22 cellular contexts compared by ENCODE assay signal in the genomic region with DNA sequence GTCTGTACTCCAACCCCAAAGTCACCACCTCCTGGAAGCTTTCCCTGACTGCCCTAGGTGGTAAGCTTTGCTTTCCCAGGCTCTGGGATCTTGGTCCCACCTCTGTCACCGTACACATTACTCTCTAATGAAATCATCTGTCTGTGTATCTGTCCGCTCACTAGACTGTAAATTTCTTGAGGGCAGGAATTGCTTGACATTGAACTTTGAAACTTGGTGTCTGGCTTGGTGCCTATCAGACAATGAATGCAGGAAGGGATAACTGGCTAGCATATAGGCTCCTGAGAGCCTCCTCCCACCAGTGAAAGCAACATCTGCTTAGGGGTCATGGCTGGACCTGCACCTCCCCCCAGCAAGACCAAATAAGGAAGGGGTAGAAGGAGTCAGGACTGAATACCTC.
A peak's percentile ranks its signal among the peaks of the same experiment; 100 is the strongest.
DNase-seq lines count a peak whose midpoint lies in the region; ATAC-seq and TF ChIP-seq lines count a peak whose summit lies in the region.
"Had no signal": no experiment of that assay in that cellular context is flagged by ENCODE, and none has a peak within 500 bp of the region (broad histone marks: within the 10 kb centered on the region; RNA-seq: fewer than 3 reads in every experiment).

No MANE protein-coding gene starts in this region.

- H3K9me3 ChIP-seq in muscle layer of duodenum (ENCODE audit: control insufficient read depth in 1 of 2, low read length in 2 of 2) (no peaks in the 10 kb centered on the region), thoracic aorta (no peaks in the 10 kb centered on the region)
- H3K9me3 ChIP-seq: neutrophil, prostate gland, uterus had no signal

- H3K36me3 ChIP-seq in muscle layer of duodenum (ENCODE audit: control insufficient read depth in 1 of 2, insufficient read depth in 2 of 2, low read length in 2 of 2) = peaks cover 39 to 54% of the 10 kb centered on the region in 2 donors
- H3K36me3 ChIP-seq in thoracic aorta = peaks cover 75% of the 10 kb centered on the region
- H3K36me3 ChIP-seq: neutrophil, uterus had no signal

- H3K27me3 ChIP-seq in muscle layer of duodenum (ENCODE audit: low read depth, low read length) = no peaks in the 10 kb centered on the region
- H3K27me3 ChIP-seq in thoracic aorta (replicated peaks; ENCODE audit: insufficient read depth) = no peaks in the 10 kb centered on the region
- H3K27me3 ChIP-seq: uterus had no signal

- H3K27ac ChIP-seq in RWPE1 (peak overlapping the region; percentile 95), muscle layer of duodenum (ENCODE audit: low read length) (peak overlapping the region; percentile 20), thoracic aorta (peak overlapping the region; percentile 66 to 88)
- H3K27ac ChIP-seq: neutrophil, prostate gland had no signal

- CTCF ChIA-PET in RWPE1 (lab: Yijun Ruan, JAX) = interaction anchor here (0.9 kb wide), 1 partner anchor 61 kb away, joined by 3 read pairs; no protein-coding TSS in a partner anchor

- no peak for ATAC-seq in thoracic aorta (ENCODE audit: insufficient number of reproducible peaks, low FRiP score, low read depth)
- no peak for ATAC-seq in GM18505 (IDR thresholded peaks at IDR 0.05; ENCODE audit: unreplicated experiment)
- no peak for ATAC-seq in GM19455 (IDR thresholded peaks at IDR 0.05; ENCODE audit: unreplicated experiment)
- ATAC-seq: activated CD4-positive, CD25-positive, alpha-beta regulatory T cell treated with anti-CD3 and anti-CD28 coated beads, Interleukin-2, amount 50 U/mL, for 24 hours; activated CD8-positive, alpha-beta T cell treated with anti-CD3 and anti-CD28 coated beads, Interleukin-2, amount 10 ng/mL, durations not matched to agents 7 days and 5 days; stimulated activated naive CD8-positive, alpha-beta T cell treated with anti-CD3 and anti-CD28 coated beads, Interleukin-15, amount 100 ng/mL, for 72 hours had no signal

- DNase-seq in RWPE1 (ENCODE audit: low spot score) = no peak
- DNase-seq in erythroblast (lab: John Stamatoyannopoulos, UW) = peak; percentile 76 to 83
- DNase-seq in thoracic aorta (ENCODE audit: low spot score) = no peak
- no peak for DNase-seq in DMS 273 treated with DMSO at 0.1 percent for 48 hours (lab: John Stamatoyannopoulos, UW)
- DNase-seq: activated CD8-positive, alpha-beta T cell treated with anti-CD3 and anti-CD28 coated beads, Interleukin-2, amount 10 ng/mL, durations not matched to agents 7 days and 5 days; activated gamma-delta T cell treated with Interleukin-2 at 50 U/mL for 16 hours; CD4-positive, alpha-beta T cell; dermis blood vessel endothelial cell; foreskin fibroblast; H9; hippocampal formation; KG1; NCI-H1694; stimulated activated CD4-positive, alpha-beta T cell treated with anti-CD3 and anti-CD28 coated beads, Interleukin-4, amount 100 ng/mL, for 4 hours; stimulated activated naive CD8-positive, alpha-beta T cell treated with anti-CD3 and anti-CD28 coated beads, Interleukin-15, amount 100 ng/mL, for 72 hours; uterus had no signal

- TF ChIP-seq POLR2A in erythroblast (IDR thresholded peaks at IDR 0.05; ENCODE audit: low read length) (no peak), GM18505 (IDR thresholded peaks at IDR 0.05; ENCODE audit: borderline replicate concordance, extremely low read depth, insufficient read depth, insufficient read length) (no peak)

- H3K4me1 ChIP-seq in muscle layer of duodenum (ENCODE audit: control insufficient read depth in 1 of 2, insufficient read depth in 2 of 2, low read length in 2 of 2) (peaks cover 11 to 94% of the 10 kb centered on the region in 2 donors), thoracic aorta (ENCODE audit: control insufficient read depth in 1 of 2, low read depth in 2 of 2) (peaks cover 64 to 100% of the 10 kb centered on the region in 2 donors)

- TF ChIP-seq CTCF in RWPE1 (conservative IDR thresholded peaks at IDR 0.05; ENCODE audit: low read depth) (no peak), thoracic aorta (IDR thresholded peaks at IDR 0.05) (no peak)

- POLR2A ChIA-PET in RWPE1 (lab: Yijun Ruan, JAX; ENCODE audit: low non-redundant PET) = no interaction called here

- no peak overlapping the region for H3K4me3 ChIP-seq in muscle layer of duodenum (ENCODE audit: low read depth in 1 of 2, low read length in 2 of 2)
- no peak overlapping the region for H3K4me3 ChIP-seq in thoracic aorta
- H3K4me3 ChIP-seq: prostate gland, uterus had no signal

Comparison
In these comparisons a context has a peak if more than half of its experiments do, and no peak if none do; other contexts are left out.
1. DNase-seq: peak in erythroblast (2 of 2); none in RWPE1 (single experiment), thoracic aorta (single experiment) and DMS 273 treated with DMSO at 0.1 percent for 48 hours (single experiment).
2. H3K27ac ChIP-seq: peak in every context shown above with its lines; median percentile 95 in RWPE1; 77 in thoracic aorta; 20 in muscle layer of duodenum.